Comparison of ENCODE assay signal across 18 cellular contexts in the genomic region with DNA sequence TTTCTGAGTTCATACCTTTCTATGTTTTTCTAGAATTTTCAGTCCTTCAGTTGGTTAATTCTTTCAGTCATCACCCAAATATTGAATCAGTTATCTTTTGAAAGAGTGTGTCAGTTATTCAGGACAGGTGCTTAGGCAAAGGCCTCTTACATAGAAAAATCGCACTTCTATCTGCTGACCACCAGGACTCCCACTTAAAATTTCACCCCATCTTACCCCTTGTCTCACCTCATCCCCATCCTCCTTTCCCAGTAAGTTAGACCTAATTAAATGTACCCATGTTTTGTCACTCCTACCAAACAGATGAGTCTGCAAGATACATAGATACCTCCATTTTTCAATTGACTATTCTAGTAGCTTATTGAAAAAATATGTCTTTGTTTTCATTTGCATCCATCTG.
DNase-seq lines count a peak whose midpoint lies in the region; ATAC-seq and TF ChIP-seq lines count a peak whose summit lies in the region.
"Had no signal": no experiment of that assay in that cellular context is flagged by ENCODE, and none has a peak within 500 bp of the region (broad histone marks: within the 10 kb centered on the region; RNA-seq: fewer than 3 reads in every experiment).

No MANE protein-coding gene starts in this region.

- no peaks in the 10 kb centered on the region for H3K27me3 ChIP-seq in psoas muscle (ENCODE audit: insufficient read depth in 3 of 3, low read length in 2 of 3)

- TF ChIP-seq CTCF in GM12873 (IDR thresholded peaks at IDR 0.05; ENCODE audit: insufficient read depth, low read depth, low read length, missing control alignments): peak; percentile 30
- TF ChIP-seq CTCF in fibroblast of pulmonary artery (IDR thresholded peaks at IDR 0.05; ENCODE audit: low read length, missing control alignments): peak; percentile 4
- peak; percentile 58 for TF ChIP-seq CTCF in type B pancreatic cell (conservative IDR thresholded peaks at IDR 0.05)
- TF ChIP-seq CTCF in psoas muscle (IDR thresholded peaks at IDR 0.05): no peak

- ATAC-seq in psoas muscle (no peak), GM21825 (IDR thresholded peaks at IDR 0.05; ENCODE audit: unreplicated experiment) (no peak)
- ATAC-seq: K562, PC-3 had no signal

- no peaks in the 10 kb centered on the region for H3K4me1 ChIP-seq in psoas muscle
- H3K4me1 ChIP-seq: HAP-1 had no signal

- H3K27ac ChIP-seq in psoas muscle: no peak overlapping the region
- H3K27ac ChIP-seq: RWPE1 had no signal

- DNase-seq in NAMALWA (ENCODE audit: low spot score): peak; percentile 6
- DNase-seq in fibroblast of pulmonary artery (ENCODE audit: low read depth): no peak
- no peak for DNase-seq in type B pancreatic cell (ENCODE audit: extremely low spot score, unreplicated experiment)
- DNase-seq in psoas muscle: no peak
- no peak for DNase-seq in MV-4-11 (lab: John Stamatoyannopoulos, UW)
- DNase-seq: CD4-positive, alpha-beta memory T cell; DMS79 treated with DMSO at 0.1 percent for 48 hours; NCI-H1092; NCI-H146; NCI-H2081 treated with DMSO at 0.1 percent for 48 hours; NCI-H510A; NCI-H82; PC-3 had no signal

- H3K36me3 Mint-ChIP-seq in type B pancreatic cell: peaks cover 5% of the 10 kb centered on the region
- H3K36me3 Mint-ChIP-seq: CD4-positive, alpha-beta memory T cell had no signal

- no peak overlapping the region for H3K4me3 Mint-ChIP-seq in type B pancreatic cell
- H3K4me3 Mint-ChIP-seq: CD4-positive, alpha-beta memory T cell had no signal

- H3K27ac Mint-ChIP-seq in type B pancreatic cell: no peak overlapping the region
- H3K27ac Mint-ChIP-seq: CD4-positive, alpha-beta memory T cell had no signal

- 93 to 100% (median 100%) methylated on average over 1 of the region's 1 CpG for WGBS in psoas muscle, 3 donors

- no peaks in the 10 kb centered on the region for H3K9me3 ChIP-seq in psoas muscle
- H3K9me3 ChIP-seq: HAP-1 had no signal

- intact Hi-C loops in psoas muscle (cut with DNase I): no loop called here

- H3K27me3 Mint-ChIP-seq in type B pancreatic cell: no peaks in the 10 kb centered on the region

- no peak overlapping the region for H3K4me3 ChIP-seq in fibroblast of pulmonary artery (replicated peaks; ENCODE audit: low read depth, low read length)
- no peak overlapping the region for H3K4me3 ChIP-seq in psoas muscle
- H3K4me3 ChIP-seq: HAP-1, K562 had no signal

- peaks cover 18% of the 10 kb centered on the region for H3K4me1 Mint-ChIP-seq in type B pancreatic cell (ENCODE audit: unreplicated experiment)
- H3K4me1 Mint-ChIP-seq: CD4-positive, alpha-beta memory T cell had no signal

- H3K9me3 Mint-ChIP-seq in type B pancreatic cell: peaks cover 9% of the 10 kb centered on the region

- no peaks in the 10 kb centered on the region for H3K36me3 ChIP-seq in psoas muscle (ENCODE audit: insufficient read depth in 1 of 2, low read depth in 1 of 2)
- H3K36me3 ChIP-seq: HAP-1 had no signal
